In the genomic region with DNA sequence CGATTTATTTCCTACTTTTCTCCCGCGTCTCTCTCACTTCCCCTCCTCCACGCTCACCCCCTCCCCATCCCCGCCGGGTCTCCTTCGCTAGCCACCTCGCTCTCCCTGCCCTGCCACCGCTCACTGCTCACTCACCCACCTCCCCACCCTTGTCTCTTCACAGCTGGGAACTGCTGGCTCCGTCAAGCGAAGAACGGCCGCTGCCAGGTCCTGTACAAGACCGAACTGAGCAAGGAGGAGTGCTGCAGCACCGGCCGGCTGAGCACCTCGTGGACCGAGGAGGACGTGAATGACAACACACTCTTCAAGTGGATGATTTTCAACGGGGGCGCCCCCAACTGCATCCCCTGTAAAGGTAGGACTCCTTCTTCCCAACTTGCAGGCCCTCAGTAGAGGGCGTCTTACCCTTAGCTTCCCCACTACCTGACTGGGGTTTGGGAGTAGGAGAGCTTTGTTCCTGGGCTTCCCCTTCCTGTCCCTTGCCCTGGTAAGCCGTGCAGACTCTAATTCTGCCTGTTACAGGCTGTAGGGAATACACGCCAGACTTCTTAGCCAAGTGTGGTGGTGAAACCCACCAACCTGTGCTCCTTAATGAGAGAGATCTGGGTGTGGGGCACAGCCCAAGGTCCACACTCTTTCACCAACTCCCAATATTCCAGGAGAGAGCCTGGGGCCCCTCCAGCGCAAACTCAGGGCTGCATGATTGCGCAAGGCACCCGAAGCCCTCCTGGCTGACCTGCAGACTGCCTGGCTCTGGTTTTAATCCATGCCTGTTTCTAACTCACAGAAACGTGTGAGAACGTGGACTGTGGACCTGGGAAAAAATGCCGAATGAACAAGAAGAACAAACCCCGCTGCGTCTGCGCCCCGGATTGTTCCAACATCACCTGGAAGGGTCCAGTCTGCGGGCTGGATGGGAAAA, we compare ENCODE assay signal across 8 cellular contexts. TPM values are rescaled to one million over a fixed set of nuclear protein-coding genes. Genes with fewer than 3 reads are reported as not detected.
A peak's percentile ranks its signal among the peaks of the same experiment; 100 is the strongest.
DNase-seq lines count a peak whose midpoint lies in the region; ATAC-seq and TF ChIP-seq lines count a peak whose summit lies in the region.

No MANE protein-coding gene starts in this region.

- no peak for TF ChIP-seq EP300 in suprapubic skin (IDR thresholded peaks at IDR 0.05)

- H3K27ac ChIP-seq in RWPE2 (ENCODE audit: poor library complexity, severe bottlenecking) (peak overlapping the region; percentile 79), coronary artery (peak overlapping the region; percentile 36), left lung (no peak overlapping the region), suprapubic skin (peak overlapping the region; percentile 65)

- H3K4me3 ChIP-seq in RWPE2 (ENCODE audit: severe bottlenecking) (peak overlapping the region; percentile 93), coronary artery (peak overlapping the region; percentile 82), left lung (peak overlapping the region; percentile 57 to 65), suprapubic skin (peak overlapping the region; percentile 65)

- no peaks in the 10 kb centered on the region for H3K27me3 ChIP-seq in RWPE2 (ENCODE audit: insufficient read depth, poor library complexity, severe bottlenecking)
- peaks cover 0 to 54% of the 10 kb centered on the region in 2 donors for H3K27me3 ChIP-seq in left lung
- H3K27me3 ChIP-seq in suprapubic skin, result no peaks in the 10 kb centered on the region

- H3K4me1 Mint-ChIP-seq in T-helper 1 cell treated with Interleukin-12 subunit alpha and Interleukin-12 subunit beta and Interleukin-4 antibody, amounts not matched to agents 30 μg/mL and 1 μg/mL, for 36 hours (ENCODE audit: low read depth), result peaks cover 32% of the 10 kb centered on the region

- peaks cover 63% of the 10 kb centered on the region for H3K27me3 Mint-ChIP-seq in T-helper 1 cell treated with Interleukin-12 subunit alpha and Interleukin-12 subunit beta and Interleukin-4 antibody, amounts not matched to agents 30 μg/mL and 1 μg/mL, for 36 hours (ENCODE audit: low read depth)

- WGBS in suprapubic skin, result 32% methylated on average over 35 of the region's 35 CpGs

- H3K9me3 Mint-ChIP-seq in T-helper 1 cell treated with Interleukin-12 subunit alpha and Interleukin-12 subunit beta and Interleukin-4 antibody, amounts not matched to agents 30 μg/mL and 1 μg/mL, for 36 hours, result no peaks in the 10 kb centered on the region

- DNase-seq in T-helper 1 cell (no peak), RWPE2 (ENCODE audit: low spot score) (peak; percentile 65), coronary artery (ENCODE audit: low spot score) (peak; percentile 74), left lung (peak; percentile 43 to 83), suprapubic skin (ENCODE audit: low spot score in 2 of 2) (peak in 1 of 2 donors; percentile 69), KG1 (lab: John Stamatoyannopoulos, UW) (no peak), COLO668 (lab: John Stamatoyannopoulos, UW; ENCODE audit: unreplicated experiment) (no peak)

- no peak for TF ChIP-seq POLR2A in suprapubic skin (IDR thresholded peaks at IDR 0.05)

- no peaks in the 10 kb centered on the region for H3K9me3 ChIP-seq in RWPE2 (ENCODE audit: severe bottlenecking)
- no peaks in the 10 kb centered on the region for H3K9me3 ChIP-seq in left lung
- H3K9me3 ChIP-seq in suprapubic skin, result no peaks in the 10 kb centered on the region

- peak; percentile 44 for TF ChIP-seq CTCF in RWPE2 (IDR thresholded peaks at IDR 0.05; ENCODE audit: poor library complexity, severe bottlenecking)
- TF ChIP-seq CTCF in coronary artery (IDR thresholded peaks at IDR 0.05), result no peak
- TF ChIP-seq CTCF in left lung (IDR thresholded peaks at IDR 0.05), result peak in 1 of 2 donors; percentile 16
- no peak for TF ChIP-seq CTCF in suprapubic skin (IDR thresholded peaks at IDR 0.05)

- peak overlapping the region; percentile 91 for H3K4me3 Mint-ChIP-seq in T-helper 1 cell treated with Interleukin-12 subunit alpha and Interleukin-12 subunit beta and Interleukin-4 antibody, amounts not matched to agents 30 μg/mL and 1 μg/mL, for 36 hours

- no peaks in the 10 kb centered on the region for H3K4me1 ChIP-seq in RWPE2 (ENCODE audit: insufficient read depth, poor library complexity, severe bottlenecking)
- peaks cover 3 to 44% of the 10 kb centered on the region in 2 donors for H3K4me1 ChIP-seq in left lung
- peaks cover 36% of the 10 kb centered on the region for H3K4me1 ChIP-seq in suprapubic skin

- H3K36me3 ChIP-seq in RWPE2 (ENCODE audit: low read depth), result peaks cover 39% of the 10 kb centered on the region
- H3K36me3 ChIP-seq in left lung, result no peaks in the 10 kb centered on the region
- no peaks in the 10 kb centered on the region for H3K36me3 ChIP-seq in suprapubic skin

- H3K27ac Mint-ChIP-seq in T-helper 1 cell treated with Interleukin-12 subunit alpha and Interleukin-12 subunit beta and Interleukin-4 antibody, amounts not matched to agents 30 μg/mL and 1 μg/mL, for 36 hours, result no peak overlapping the region

- intact Hi-C loops in left lung (cut with DNase I), result no loop called here

- ATAC-seq in RWPE2 (ENCODE audit: low read depth) (no peak), left lung (peak; percentile 57)

- no peaks in the 10 kb centered on the region for H3K36me3 Mint-ChIP-seq in T-helper 1 cell treated with Interleukin-12 subunit alpha and Interleukin-12 subunit beta and Interleukin-4 antibody, amounts not matched to agents 30 μg/mL and 1 μg/mL, for 36 hours (ENCODE audit: low read depth)

RNA-seq across cellular contexts. Expression of gene FST, which starts 2.5 kb away (rescaled TPM):
- total RNA-seq in left lung (1 to 10 TPM; 2.1 to 3.7 TPM), suprapubic skin (10 to 100 TPM in 1 of 4 donors, 1 to 10 TPM in 3; 6.0 to 26.4 (median 6.6) TPM)

Comparison
In these comparisons a context has a peak if more than half of its experiments do, and no peak if none do; other contexts are left out.
1. DNase-seq: peak in RWPE2 (single experiment), coronary artery (single experiment) and left lung (2 of 2); none in T-helper 1 cell (0 of 5), KG1 (single experiment) and COLO668 (single experiment).
2. H3K27ac ChIP-seq: peak in RWPE2 (single experiment), coronary artery (2 of 2) and suprapubic skin (single experiment); none in left lung (0 of 2).
3. Peak in every context shown above with its lines, with median percentiles within 50 percentile points of each other: H3K4me3 ChIP-seq.